ENCODE assay signal across 1 cellular context in genomic region chr1:149885364-149886111, GRCh38.
TF ChIP-seq lines count a peak whose summit lies in the region.

No MANE protein-coding gene starts in this region.

TF ChIP-seq in SK-N-SH treated with all-trans-retinoic acid at 6 μM for 48 hours, 23 proteins besides CTCF, POLR2A, EP300 and RAD21 (continued from another document):
- TF ChIP-seq TSHZ2 (CRISPR knock-in tag; IDR thresholded peaks at IDR 0.05), result peak; percentile 42; the same call in 1 of the 2 replicates
